Comparison of ENCODE assay signal across 22 cellular contexts in genomic region chr21:45340515-45340914, GRCh38.
"Had no signal": no experiment of that assay in that cellular context is flagged by ENCODE, and none has a peak within 500 bp of the region (broad histone marks: within the 10 kb centered on the region; RNA-seq: fewer than 3 reads in every experiment).

No MANE protein-coding gene starts in this region.

- H3K27me3 ChIP-seq: MG63 had no signal

- FAIRE-seq: RCC 7860 had no signal

- H3K9me3 ChIP-seq: MG63, SK-N-SH had no signal

- H3K27ac ChIP-seq: HL-60 had no signal

- H3K9ac ChIP-seq: SK-N-SH had no signal

- H3K4me2 ChIP-seq: SK-N-SH had no signal

- H3K4me3 ChIP-seq: MG63 had no signal

- DNase-seq: Karpas-422, KG1, MG63, NCI-H1092, NCI-H1105 treated with DMSO at 0.1 percent for 48 hours, NCI-H1417 treated with DMSO at 0.1 percent for 48 hours, NCI-H146, NCI-H1694 treated with DMSO at 0.1 percent for 48 hours, NCI-H1930, NCI-H2081, NCI-H2107, NCI-H226, NCI-H446, NCI-H510A, NCI-H524 treated with DMSO at 0.1 percent for 48 hours, NCI-H69, NCI-H774, RPMI8226, SHP77, SK-N-SH had no signal

- H3K36me3 ChIP-seq: MG63 had no signal
